In genomic region chr5:175475248-175475647, GRCh38 we compare ENCODE assay signal across 1 cellular context.
A peak's percentile ranks its signal among the peaks of the same experiment; 100 is the strongest.
TF ChIP-seq lines count a peak whose summit lies in the region.

No MANE protein-coding gene starts in this region.

TF ChIP-seq in liver, 16 proteins besides CTCF, POLR2A, EP300 and RAD21 (continued from another document):
- TF ChIP-seq, protein P1, sequence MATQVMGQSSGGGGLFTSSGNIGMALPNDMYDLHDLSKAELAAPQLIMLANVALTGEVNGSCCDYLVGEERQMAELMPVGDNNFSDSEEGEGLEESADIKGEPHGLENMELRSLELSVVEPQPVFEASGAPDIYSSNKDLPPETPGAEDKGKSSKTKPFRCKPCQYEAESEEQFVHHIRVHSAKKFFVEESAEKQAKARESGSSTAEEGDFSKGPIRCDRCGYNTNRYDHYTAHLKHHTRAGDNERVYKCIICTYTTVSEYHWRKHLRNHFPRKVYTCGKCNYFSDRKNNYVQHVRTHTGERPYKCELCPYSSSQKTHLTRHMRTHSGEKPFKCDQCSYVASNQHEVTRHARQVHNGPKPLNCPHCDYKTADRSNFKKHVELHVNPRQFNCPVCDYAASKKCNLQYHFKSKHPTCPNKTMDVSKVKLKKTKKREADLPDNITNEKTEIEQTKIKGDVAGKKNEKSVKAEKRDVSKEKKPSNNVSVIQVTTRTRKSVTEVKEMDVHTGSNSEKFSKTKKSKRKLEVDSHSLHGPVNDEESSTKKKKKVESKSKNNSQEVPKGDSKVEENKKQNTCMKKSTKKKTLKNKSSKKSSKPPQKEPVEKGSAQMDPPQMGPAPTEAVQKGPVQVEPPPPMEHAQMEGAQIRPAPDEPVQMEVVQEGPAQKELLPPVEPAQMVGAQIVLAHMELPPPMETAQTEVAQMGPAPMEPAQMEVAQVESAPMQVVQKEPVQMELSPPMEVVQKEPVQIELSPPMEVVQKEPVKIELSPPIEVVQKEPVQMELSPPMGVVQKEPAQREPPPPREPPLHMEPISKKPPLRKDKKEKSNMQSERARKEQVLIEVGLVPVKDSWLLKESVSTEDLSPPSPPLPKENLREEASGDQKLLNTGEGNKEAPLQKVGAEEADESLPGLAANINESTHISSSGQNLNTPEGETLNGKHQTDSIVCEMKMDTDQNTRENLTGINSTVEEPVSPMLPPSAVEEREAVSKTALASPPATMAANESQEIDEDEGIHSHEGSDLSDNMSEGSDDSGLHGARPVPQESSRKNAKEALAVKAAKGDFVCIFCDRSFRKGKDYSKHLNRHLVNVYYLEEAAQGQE (IDR thresholded peaks at IDR 0.05) = peak; percentile 82
- TF ChIP-seq RXRA (IDR thresholded peaks at IDR 0.05) (peak; percentile 65 to 83), EGR1 (IDR thresholded peaks at IDR 0.05; ENCODE audit: low read depth in 2 of 2) (peak in 1 of 2 donors; percentile 31), FOXA1 (IDR thresholded peaks at IDR 0.05) (no peak)
- TF ChIP-seq, protein P2, sequence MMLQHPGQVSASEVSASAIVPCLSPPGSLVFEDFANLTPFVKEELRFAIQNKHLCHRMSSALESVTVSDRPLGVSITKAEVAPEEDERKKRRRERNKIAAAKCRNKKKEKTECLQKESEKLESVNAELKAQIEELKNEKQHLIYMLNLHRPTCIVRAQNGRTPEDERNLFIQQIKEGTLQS (IDR thresholded peaks at IDR 0.05) = peak; percentile 95
- TF ChIP-seq, protein P3, sequence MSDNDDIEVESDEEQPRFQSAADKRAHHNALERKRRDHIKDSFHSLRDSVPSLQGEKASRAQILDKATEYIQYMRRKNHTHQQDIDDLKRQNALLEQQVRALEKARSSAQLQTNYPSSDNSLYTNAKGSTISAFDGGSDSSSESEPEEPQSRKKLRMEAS (IDR thresholded peaks at IDR 0.05) = peak; percentile 44
